Comparison of ENCODE assay signal across 7 cellular contexts in genomic region chr19:21835810-21836444, GRCh38. TPM values are rescaled to one million over a fixed set of nuclear protein-coding genes. Genes with fewer than 3 reads are reported as not detected.
A peak's percentile ranks its signal among the peaks of the same experiment; 100 is the strongest.
DNase-seq lines count a peak whose midpoint lies in the region; ATAC-seq and TF ChIP-seq lines count a peak whose summit lies in the region.

TSS of gene ZNF43 (minus strand) at chr19:21836182. CDS start at chr19:21836038, 144 bp downstream.

- peaks cover 0 to 4% of the 10 kb centered on the region in 2 donors for H3K4me1 ChIP-seq in duodenal mucosa (ENCODE audit: control insufficient read depth in 1 of 2, insufficient read depth in 2 of 2, low read length in 2 of 2)
- H3K4me1 ChIP-seq in right lobe of liver = no peaks in the 10 kb centered on the region

- peak within 1 kb of the TSS; percentile 83 for H3K27ac ChIP-seq in duodenal mucosa (ENCODE audit: low read depth, low read length)
- peak within 1 kb of the TSS; percentile 39 to 83 (median 73) for H3K27ac ChIP-seq in right lobe of liver

- H3K36me3 ChIP-seq in duodenal mucosa (ENCODE audit: control insufficient read depth in 1 of 2, insufficient read depth in 2 of 2, low read length in 2 of 2) = peaks cover 0 to 13% of the 10 kb centered on the region in 2 donors
- H3K36me3 ChIP-seq in right lobe of liver = no peaks in the 10 kb centered on the region

- ATAC-seq in GM18517 (IDR thresholded peaks at IDR 0.05; ENCODE audit: unreplicated experiment) (peak; percentile 92), HG03045 (IDR thresholded peaks at IDR 0.05; ENCODE audit: unreplicated experiment) (peak; percentile 94), right lobe of liver (peak; percentile 94 to 98 (median 96))
- peak; percentile 99 for ATAC-seq in activated CD8-positive, alpha-beta T cell treated with anti-CD3 and anti-CD28 coated beads, Interleukin-2, amount 10 ng/mL, durations not matched to agents 7 days and 5 days

- intact Hi-C loops in right lobe of liver (cut with DNase I) = no loop called here

- WGBS in right lobe of liver (ENCODE audit: insufficient coverage, low coverage, low lambda C conversion rate, missing lambda C conversion rate) = 0% methylated on average over 15 of the region's 29 CpGs

- H3K27ac Mint-ChIP-seq in activated CD8-positive, alpha-beta T cell treated with anti-CD3 and anti-CD28 coated beads, Interleukin-2, amount 10 ng/mL, durations not matched to agents 7 days and 5 days = peak within 1 kb of the TSS; percentile 99

- H3K27me3 ChIP-seq in duodenal mucosa (ENCODE audit: control insufficient read depth in 1 of 2, insufficient read depth in 2 of 2, low read length in 2 of 2) (no peaks in the 10 kb centered on the region), right lobe of liver (no peaks in the 10 kb centered on the region)

- peaks cover 2 to 6% of the 10 kb centered on the region in 2 donors for H3K9me3 ChIP-seq in duodenal mucosa (ENCODE audit: control insufficient read depth in 1 of 2, low read length in 2 of 2)
- no peaks in the 10 kb centered on the region for H3K9me3 ChIP-seq in right lobe of liver

- peak; percentile 74 for TF ChIP-seq POLR2A in right lobe of liver (IDR thresholded peaks at IDR 0.05)

- H3K36me3 Mint-ChIP-seq in activated CD8-positive, alpha-beta T cell treated with anti-CD3 and anti-CD28 coated beads, Interleukin-2, amount 10 ng/mL, durations not matched to agents 7 days and 5 days (ENCODE audit: low read depth) = peaks cover 73% of the 10 kb centered on the region

- H3K4me3 Mint-ChIP-seq in activated CD8-positive, alpha-beta T cell treated with anti-CD3 and anti-CD28 coated beads, Interleukin-2, amount 10 ng/mL, durations not matched to agents 7 days and 5 days = peak within 1 kb of the TSS; percentile 98

- H3K27me3 Mint-ChIP-seq in activated CD8-positive, alpha-beta T cell treated with anti-CD3 and anti-CD28 coated beads, Interleukin-2, amount 10 ng/mL, durations not matched to agents 7 days and 5 days (ENCODE audit: low read depth) = no peaks in the 10 kb centered on the region

- POLR2A ChIA-PET in activated CD8-positive, alpha-beta T cell treated with anti-CD3 and anti-CD28 coated beads, Interleukin-2, amount 10 ng/mL, durations not matched to agents 7 days and 5 days (lab: Charles Lee) = interaction anchor here (0.7 to 4.3 kb wide), 24 partner anchors 9 to 1669 kb away, joined by 3 to 71 read pairs (median 5); partner anchors contain the start of genes ZNF100, ZNF429, ZNF486 and ZNF493

- H3K4me1 Mint-ChIP-seq in activated CD8-positive, alpha-beta T cell treated with anti-CD3 and anti-CD28 coated beads, Interleukin-2, amount 10 ng/mL, durations not matched to agents 7 days and 5 days (ENCODE audit: low read depth) = peaks cover 30% of the 10 kb centered on the region

- TF ChIP-seq CTCF in right lobe of liver (IDR thresholded peaks at IDR 0.05) = no peak

- H3K4me3 ChIP-seq in duodenal mucosa (ENCODE audit: low read depth in 1 of 2, low read length in 2 of 2) (peak within 1 kb of the TSS; percentile 73 to 87), right lobe of liver (peak within 1 kb of the TSS; percentile 42 to 52 (median 48))

- CTCF ChIA-PET in activated CD8-positive, alpha-beta T cell treated with anti-CD3 and anti-CD28 coated beads, Interleukin-2, amount 10 ng/mL, durations not matched to agents 7 days and 5 days (lab: Charles Lee) = interaction anchor here (0.7 to 2.0 kb wide), 6 partner anchors 9 to 266 kb away, joined by 3 to 13 read pairs (median 4); partner anchors contain the start of gene ZNF100

- H3K9ac ChIP-seq in duodenal mucosa (ENCODE audit: low read depth in 1 of 2, low read length in 2 of 2) = peak within 1 kb of the TSS; percentile 40 to 51

- H3K9me3 Mint-ChIP-seq in activated CD8-positive, alpha-beta T cell treated with anti-CD3 and anti-CD28 coated beads, Interleukin-2, amount 10 ng/mL, durations not matched to agents 7 days and 5 days (ENCODE audit: insufficient read depth) = peaks cover 18% of the 10 kb centered on the region

- peak; percentile 70 for DNase-seq in NCI-H446 treated with DMSO at 0.1 percent for 48 hours (lab: John Stamatoyannopoulos, UW)
- peak; percentile 96 for DNase-seq in activated CD8-positive, alpha-beta T cell treated with anti-CD3 and anti-CD28 coated beads, Interleukin-2, amount 10 ng/mL, durations not matched to agents 7 days and 5 days
- DNase-seq in right lobe of liver = peak; percentile 88 to 91 (median 90)
- DNase-seq in stimulated activated CD4-positive, alpha-beta T cell treated with anti-CD3 and anti-CD28 coated beads, Interleukin-4, amount 100 ng/mL, for 24 hours = peak; percentile 96

RNA-seq across cellular contexts. Expression of gene ZNF43, which starts in this region (rescaled TPM):
- 10 to 100 TPM; 31.3 to 34.3 TPM for total RNA-seq in activated CD8-positive, alpha-beta T cell treated with anti-CD3 and anti-CD28 coated beads, Interleukin-2, amount 10 ng/mL, durations not matched to agents 7 days and 5 days
- 1 to 10 TPM in 4 of 6 experiments, under 1 TPM in 2; 0.49 to 1.5 (median 1.2) TPM for total RNA-seq in right lobe of liver

Comparison
In these comparisons a context has a peak if more than half of its experiments do, and no peak if none do; other contexts are left out.
1. Peak in every context shown above with its lines: DNase-seq, ATAC-seq, H3K4me3 ChIP-seq and H3K27ac ChIP-seq.
2. RNA of gene ZNF43 (total RNA-seq): 31.3 to 34.3 TPM in activated CD8-positive, alpha-beta T cell treated with anti-CD3 and anti-CD28 coated beads, Interleukin-2, amount 10 ng/mL, durations not matched to agents 7 days and 5 days; 0.49 to 1.5 TPM in right lobe of liver; every median in the first group is over 10 times any median in the second.